ENCODE assay signal across 21 cellular contexts in the genomic region with DNA sequence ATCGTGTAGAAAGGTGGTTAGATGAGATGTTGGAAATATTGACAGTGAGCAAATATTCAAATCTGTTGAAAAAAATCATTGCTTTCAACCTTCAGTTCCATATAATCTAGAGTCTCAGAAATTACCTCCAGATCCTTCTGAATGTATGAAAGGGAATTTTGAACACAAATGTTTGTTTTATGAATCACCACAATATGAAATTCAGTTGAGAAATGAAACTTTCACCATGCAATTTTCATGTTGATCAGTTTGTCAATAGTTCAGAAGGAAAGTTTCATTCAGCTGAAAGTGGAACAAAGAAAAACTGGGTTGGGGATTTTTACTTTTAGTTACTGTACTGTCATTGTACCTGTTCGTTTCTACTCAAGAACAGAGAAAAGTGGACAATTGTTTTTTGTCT.
DNase-seq lines count a peak whose midpoint lies in the region; ATAC-seq, FAIRE-seq and TF ChIP-seq lines count a peak whose summit lies in the region.
"Had no signal": no experiment of that assay in that cellular context is flagged by ENCODE, and none has a peak within 500 bp of the region (broad histone marks: within the 10 kb centered on the region; RNA-seq: fewer than 3 reads in every experiment).

No MANE protein-coding gene starts in this region.

- no peaks in the 10 kb centered on the region for H4K20me1 ChIP-seq in mammary epithelial cell (ENCODE audit: insufficient read depth, low read length)
- H4K20me1 ChIP-seq: BLaER1 had no signal

- TF ChIP-seq CTCF in A549 (IDR thresholded peaks at IDR 0.05) = no peak
- no peak for TF ChIP-seq CTCF in mammary epithelial cell (conservative IDR thresholded peaks at IDR 0.05 in 1 of 2, IDR thresholded peaks at IDR 0.05 in 1 of 2; ENCODE audit: extremely low read depth in 1 of 2, insufficient read depth in 1 of 2, low read depth in 1 of 2, low read length in 2 of 2)
- TF ChIP-seq CTCF in transverse colon (IDR thresholded peaks at IDR 0.05) = no peak

- dilution Hi-C loops in mammary epithelial cell (cut with HindIII; ENCODE audit: low sequenced_read_pairs) = no loop called here

- no peak for TF ChIP-seq POLR2A in A549 (IDR thresholded peaks at IDR 0.05; ENCODE audit: low read length)
- TF ChIP-seq POLR2A in transverse colon (IDR thresholded peaks at IDR 0.05) = no peak

- 3% methylated on average over 2 of the region's 2 CpGs for whole genome bisulfite sequencing in A549 (ENCODE audit: missing lambda C conversion rate)
- whole genome bisulfite sequencing in mammary epithelial cell (ENCODE audit: low coverage, missing lambda C conversion rate) = 44% methylated on average over 2 of the region's 2 CpGs
- 40 to 47% methylated on average over 2 of the region's 2 CpGs for WGBS in transverse colon (ENCODE audit: low coverage in 1 of 2), 2 donors

- H3K9me3 ChIP-seq in A549 (no peaks in the 10 kb centered on the region), mammary epithelial cell (replicated peaks; ENCODE audit: insufficient read depth, low read length) (no peaks in the 10 kb centered on the region), transverse colon (no peaks in the 10 kb centered on the region)
- H3K9me3 ChIP-seq: BLaER1, gastrocnemius medialis had no signal

- TF ChIP-seq EP300 in A549 (IDR thresholded peaks at IDR 0.05) (no peak), transverse colon (IDR thresholded peaks at IDR 0.05; ENCODE audit: low read depth) (no peak)

- no peak for FAIRE-seq in A549 (lab: Jason Lieb, UNC)
- FAIRE-seq: A204.1 had no signal

- ATAC-seq in A549 (no peak), GM18519 (IDR thresholded peaks at IDR 0.05; ENCODE audit: low FRiP score, unreplicated experiment) (peak; percentile 40), HG03066 (IDR thresholded peaks at IDR 0.05; ENCODE audit: low read depth, unreplicated experiment) (peak; percentile 52)
- ATAC-seq: gastrocnemius medialis, WTC11 had no signal

- DNase-seq in A549 (ENCODE audit: low read depth in 1 of 2, low spot score in 1 of 2) = no peak
- DNase-seq in mammary epithelial cell = peak; percentile 19
- DNase-seq in NCI-H510A (lab: John Stamatoyannopoulos, UW) = no peak
- no peak for DNase-seq in dermis blood vessel endothelial cell
- no peak for DNase-seq in transverse colon
- DNase-seq in NCI-H526 (lab: John Stamatoyannopoulos, UW) = no peak
- DNase-seq: activated CD4-positive, alpha-beta memory T cell treated with anti-CD3 and anti-CD28 coated beads, Interleukin-2, amount 10 ng/mL, durations not matched to agents 7 days and 5 days; activated T-cell treated with anti-CD3 and anti-CD28 coated beads for 4 hours; central memory CD4-positive, alpha-beta T cell; erythroblast; gastrocnemius medialis; NCI-H187 treated with DMSO at 0.1 percent for 48 hours; NCI-H345; NK-92 treated with Interleukin-12 subunit alpha and Interleukin-12 subunit beta, amount 100 ng/mL, for 24 hours had no signal

- BruUV-seq in mammary epithelial cell (replicated peaks; lab: Mats Ljungman, UMichigan) = no TSS peak

- TF ChIP-seq RAD21 in A549 (conservative IDR thresholded peaks at IDR 0.05 in 1 of 2, IDR thresholded peaks at IDR 0.05 in 1 of 2) = no peak

- H3K4me1 ChIP-seq in A549 (peaks cover 6% of the 10 kb centered on the region; the same call in 1 of the 3 replicates), mammary epithelial cell (ENCODE audit: insufficient read depth, low read length) (no peaks in the 10 kb centered on the region), transverse colon (no peaks in the 10 kb centered on the region)
- H3K4me1 ChIP-seq: BLaER1, gastrocnemius medialis had no signal

- H3K27ac ChIP-seq in A549 = no peak overlapping the region
- H3K27ac ChIP-seq in mammary epithelial cell (ENCODE audit: insufficient read depth, low read depth, low read length) = no peak overlapping the region
- no peak overlapping the region for H3K27ac ChIP-seq in transverse colon
- H3K27ac ChIP-seq: BLaER1, gastrocnemius medialis, KMS-11, SK-N-MC had no signal

- no peaks in the 10 kb centered on the region for H3K79me2 ChIP-seq in mammary epithelial cell (ENCODE audit: insufficient read depth, low read length)

- POLR2A ChIA-PET in A549 (lab: Yijun Ruan, JAX) = no interaction called here

- no peak overlapping the region for H3K4me3 ChIP-seq in A549
- no peak overlapping the region for H3K4me3 ChIP-seq in mammary epithelial cell (replicated peaks in 1 of 3; ENCODE audit: insufficient read depth in 1 of 3, low read depth in 2 of 3, low read length in 3 of 3)
- H3K4me3 ChIP-seq in transverse colon = no peak overlapping the region
- H3K4me3 ChIP-seq: BLaER1, gastrocnemius medialis, SK-N-MC had no signal

- intact Hi-C loops in mammary epithelial cell (cut with micrococcal nuclease) = loop anchor here (10.0 kb wide), 1 partner anchor 546 kb away; no protein-coding TSS in a partner anchor
- intact Hi-C loops in transverse colon (cut with DNase I; ENCODE audit: low total_unique reads) = no loop called here

- in situ Hi-C loops in mammary epithelial cell (cut with MboI; ENCODE audit: low sequenced_read_pairs in 2 of 2) (no loop called here), transverse colon (cut with MboI; ENCODE audit: low pct_ligation_motif_present in 1 of 4, low pct_unique_long_range_greater_than_20kb in 1 of 4, low sequenced_read_pairs in 3 of 4) (no loop called here)

- H3K9ac ChIP-seq in mammary epithelial cell (ENCODE audit: insufficient read depth, low read length) = no peak overlapping the region
- H3K9ac ChIP-seq: BLaER1, KMS-11 had no signal

- H3K4me2 ChIP-seq in A549 (peak overlapping the region; percentile 28; the same call in 1 of the 3 replicates), mammary epithelial cell (ENCODE audit: insufficient read depth, low read depth, low read length) (no peak overlapping the region)
- H3K4me2 ChIP-seq: BLaER1, KMS-11 had no signal

- H3K36me3 ChIP-seq in mammary epithelial cell (ENCODE audit: insufficient read depth, low read length) = no peaks in the 10 kb centered on the region
- no peaks in the 10 kb centered on the region for H3K36me3 ChIP-seq in transverse colon
- H3K36me3 ChIP-seq: BLaER1, gastrocnemius medialis had no signal

- no peak overlapping the region for H2AFZ ChIP-seq in mammary epithelial cell (ENCODE audit: low read depth, low read length)

- CTCF ChIA-PET in A549 (lab: Yijun Ruan, JAX) (no interaction called here), mammary epithelial cell (lab: Charles Lee; ENCODE audit: low non-redundant PET) (no interaction called here)

- H3K27me3 ChIP-seq in mammary epithelial cell (ENCODE audit: insufficient read depth, low read length) = no peaks in the 10 kb centered on the region
- no peaks in the 10 kb centered on the region for H3K27me3 ChIP-seq in transverse colon
- H3K27me3 ChIP-seq: BLaER1, gastrocnemius medialis had no signal

TF ChIP-seq in A549, 52 proteins besides CTCF, POLR2A, EP300 and RAD21 (continues in another document):
- TF ChIP-seq FOSL2 (IDR thresholded peaks at IDR 0.05) (no peak), FOSL2 (CRISPR knock-in tag; IDR thresholded peaks at IDR 0.05) (no peak), JUNB (IDR thresholded peaks at IDR 0.05) (no peak), CHD2 (IDR thresholded peaks at IDR 0.05; ENCODE audit: low read length, partially characterized antibody) (no peak), ZNF302 (CRISPR knock-in tag; IDR thresholded peaks at IDR 0.05) (no peak), HDAC2 (IDR thresholded peaks at IDR 0.05) (no peak), HOXA7 (CRISPR knock-in tag; IDR thresholded peaks at IDR 0.05) (no peak), RARB (CRISPR knock-in tag; IDR thresholded peaks at IDR 0.05) (no peak), EHF (CRISPR knock-in tag; IDR thresholded peaks at IDR 0.05) (no peak), TP53 (CRISPR knock-in tag; IDR thresholded peaks at IDR 0.05) (no peak), SMC3 (IDR thresholded peaks at IDR 0.05) (no peak), FOSB (CRISPR knock-in tag; IDR thresholded peaks at IDR 0.05) (no peak), NFE2L2 (conservative IDR thresholded peaks at IDR 0.05; ENCODE audit: low read length) (no peak), ELK1 (IDR thresholded peaks at IDR 0.05; ENCODE audit: low read depth, low read length) (no peak), BHLHE40 (IDR thresholded peaks at IDR 0.05; ENCODE audit: low read depth, low read length) (no peak), MYC (IDR thresholded peaks at IDR 0.05; ENCODE audit: borderline replicate concordance, low read length) (no peak), ATOH8 (CRISPR knock-in tag; IDR thresholded peaks at IDR 0.05; ENCODE audit: low read depth) (no peak), POLR2AphosphoS2 (conservative IDR thresholded peaks at IDR 0.05; ENCODE audit: low read length) (no peak)
- TF ChIP-seq, protein P1, sequence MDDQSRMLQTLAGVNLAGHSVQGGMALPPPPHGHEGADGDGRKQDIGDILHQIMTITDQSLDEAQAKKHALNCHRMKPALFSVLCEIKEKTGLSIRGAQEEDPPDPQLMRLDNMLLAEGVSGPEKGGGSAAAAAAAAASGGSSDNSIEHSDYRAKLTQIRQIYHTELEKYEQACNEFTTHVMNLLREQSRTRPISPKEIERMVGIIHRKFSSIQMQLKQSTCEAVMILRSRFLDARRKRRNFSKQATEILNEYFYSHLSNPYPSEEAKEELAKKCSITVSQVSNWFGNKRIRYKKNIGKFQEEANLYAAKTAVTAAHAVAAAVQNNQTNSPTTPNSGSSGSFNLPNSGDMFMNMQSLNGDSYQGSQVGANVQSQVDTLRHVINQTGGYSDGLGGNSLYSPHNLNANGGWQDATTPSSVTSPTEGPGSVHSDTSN (IDR thresholded peaks at IDR 0.05) = no peak

Comparison
In these comparisons a context has a peak if more than half of its experiments do, and no peak if none do; other contexts are left out.
1. ATAC-seq: peak in GM18519 (single experiment) and HG03066 (single experiment); none in A549 (0 of 2).